ENCODE assay signal across 8 cellular contexts in genomic region chr19:1384085-1384462, GRCh38. TPM values are rescaled to one million over a fixed set of nuclear protein-coding genes. Genes with fewer than 3 reads are reported as not detected.
A peak's percentile ranks its signal among the peaks of the same experiment; 100 is the strongest.
DNase-seq lines count a peak whose midpoint lies in the region; ATAC-seq and TF ChIP-seq lines count a peak whose summit lies in the region.

No MANE protein-coding gene starts in this region.

- H3K4me3 ChIP-seq in brain microvascular endothelial cell (ENCODE audit: low read depth, low read length) (peak overlapping the region; percentile 93), lung (peak overlapping the region; percentile 94)

- peaks cover 0 to 3% of the 10 kb centered on the region in 2 donors for H3K9me3 ChIP-seq in lung (ENCODE audit: control insufficient read depth in 2 of 2, insufficient read depth in 1 of 2, low read length in 1 of 2)

- H3K36me3 ChIP-seq in brain microvascular endothelial cell (replicated peaks) (peaks cover 5% of the 10 kb centered on the region), lung (ENCODE audit: control insufficient read depth in 2 of 2, insufficient read depth in 2 of 2, low read length in 2 of 2) (peaks cover 5 to 16% of the 10 kb centered on the region in 2 donors)

- TF ChIP-seq CTCF in C4-2B (conservative IDR thresholded peaks at IDR 0.05) (no peak), brain microvascular endothelial cell (IDR thresholded peaks at IDR 0.05; ENCODE audit: low read depth, low read length, missing control alignments) (no peak), lung (IDR thresholded peaks at IDR 0.05; ENCODE audit: control extremely low read depth, extremely low read depth) (no peak)

- DNase-seq in brain microvascular endothelial cell (no peak), lung (ENCODE audit: low spot score) (no peak), NOMO-1 treated with DMSO at 0.1 percent for 48 hours (lab: John Stamatoyannopoulos, UW; ENCODE audit: unreplicated experiment) (no peak), OCI-M1 (lab: John Stamatoyannopoulos, UW) (no peak), NCI-H146 (lab: John Stamatoyannopoulos, UW) (no peak), NCI-H187 treated with DMSO at 0.1 percent for 48 hours (lab: John Stamatoyannopoulos, UW) (no peak)

- peaks cover 0 to 2% of the 10 kb centered on the region in 2 donors for H3K4me1 ChIP-seq in lung (ENCODE audit: control insufficient read depth in 2 of 2, insufficient read depth in 2 of 2, low read length in 2 of 2)

- peak; percentile 11 for ATAC-seq in HG03039 (IDR thresholded peaks at IDR 0.05; ENCODE audit: unreplicated experiment)
- ATAC-seq in lung (ENCODE audit: insufficient read depth, low FRiP score) = no peak

- in situ Hi-C loops in brain microvascular endothelial cell (cut with HindIII; ENCODE audit: low pct_ligation_motif_present, low sequenced_read_pairs) = no loop called here

- WGBS in lung, 2 donors = 1 to 2% methylated on average over 23 of the region's 23 CpGs

- peak overlapping the region; percentile 95 for H3K27ac ChIP-seq in C4-2B
- peak overlapping the region; percentile 60 for H3K27ac ChIP-seq in brain microvascular endothelial cell
- H3K27ac ChIP-seq in lung (ENCODE audit: low read depth in 1 of 2, low read length in 1 of 2) = peak overlapping the region; percentile 91 to 96

- H3K27me3 ChIP-seq in brain microvascular endothelial cell (replicated peaks) = no peaks in the 10 kb centered on the region
- no peaks in the 10 kb centered on the region for H3K27me3 ChIP-seq in lung (ENCODE audit: control insufficient read depth, insufficient read depth)

RNA-seq across cellular contexts. Expression of gene NDUFS7, which starts 0.4 kb away (rescaled TPM):
- 100 to 1,000 TPM in 1 of 2 donors, 10 to 100 TPM in 1; 33.4 to 114 TPM for total RNA-seq in lung
- polyA plus RNA-seq in lung = 100 to 1,000 TPM; 103 to 133 TPM

RNA-seq across cellular contexts. Expression of gene GAMT, which starts 17.3 kb away (rescaled TPM):
- total RNA-seq in lung = 1 to 10 TPM; 7.1 to 8.6 TPM
- polyA plus RNA-seq in lung = 1 to 10 TPM; 2.9 to 7.6 TPM

RNA-seq across cellular contexts. Expression of gene DAZAP1, which starts 23.3 kb away (rescaled TPM):
- 100 to 1,000 TPM in 1 of 2 donors, 10 to 100 TPM in 1; 61.4 to 125 TPM for total RNA-seq in lung
- polyA plus RNA-seq in lung = 10 to 100 TPM; 77.3 to 82.8 TPM

RNA-seq across cellular contexts. Expression of gene RPS15, which starts 54.1 kb away (rescaled TPM):
- total RNA-seq in lung = 1,000 to 10,000 TPM in 1 of 2 donors, 100 to 1,000 TPM in 1; 574 to 1,157 TPM
- polyA plus RNA-seq in lung = 1,000 to 10,000 TPM; 2,710 to 2,993 TPM
